8 cellular contexts compared by ENCODE assay signal in genomic region chr20:62952373-62953166, GRCh38. TPM values are rescaled to one million over a fixed set of nuclear protein-coding genes. Genes with fewer than 3 reads are reported as not detected.
DNase-seq lines count a peak whose midpoint lies in the region; ATAC-seq and TF ChIP-seq lines count a peak whose summit lies in the region.

A gene with protein sequence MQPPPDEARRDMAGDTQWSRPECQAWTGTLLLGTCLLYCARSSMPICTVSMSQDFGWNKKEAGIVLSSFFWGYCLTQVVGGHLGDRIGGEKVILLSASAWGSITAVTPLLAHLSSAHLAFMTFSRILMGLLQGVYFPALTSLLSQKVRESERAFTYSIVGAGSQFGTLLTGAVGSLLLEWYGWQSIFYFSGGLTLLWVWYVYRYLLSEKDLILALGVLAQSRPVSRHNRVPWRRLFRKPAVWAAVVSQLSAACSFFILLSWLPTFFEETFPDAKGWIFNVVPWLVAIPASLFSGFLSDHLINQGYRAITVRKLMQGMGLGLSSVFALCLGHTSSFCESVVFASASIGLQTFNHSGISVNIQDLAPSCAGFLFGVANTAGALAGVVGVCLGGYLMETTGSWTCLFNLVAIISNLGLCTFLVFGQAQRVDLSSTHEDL (plus strand): TSS chr20:62952709. CDS start chr20:62952831, 122 bp downstream.

- H3K4me3 Mint-ChIP-seq in activated CD8-positive, alpha-beta memory T cell treated with anti-CD3 and anti-CD28 coated beads, Interleukin-2, amount 10 ng/mL, durations not matched to agents 7 days and 5 days: peak within 1 kb of the TSS; percentile 75

- H3K27me3 ChIP-seq in BJ (ENCODE audit: control insufficient read depth, insufficient read depth, low read length) (no peaks in the 10 kb centered on the region), HUES6 (ENCODE audit: control insufficient read depth, insufficient read depth, low read length) (no peaks in the 10 kb centered on the region)

- H3K36me3 Mint-ChIP-seq in activated CD8-positive, alpha-beta memory T cell treated with anti-CD3 and anti-CD28 coated beads, Interleukin-2, amount 10 ng/mL, durations not matched to agents 7 days and 5 days: peaks cover 28% of the 10 kb centered on the region

- peaks cover 29% of the 10 kb centered on the region for H3K4me1 ChIP-seq in HUES6 (ENCODE audit: control insufficient read depth, insufficient read depth, low read length)

- DNase-seq in BJ (ENCODE audit: low read depth): no peak
- DNase-seq in activated CD8-positive, alpha-beta memory T cell treated with anti-CD3 and anti-CD28 coated beads, Interleukin-2, amount 10 ng/mL, durations not matched to agents 7 days and 5 days: peak; percentile 85
- DNase-seq in foreskin fibroblast: peak; percentile 78 to 83
- DNase-seq in omental fat pad (ENCODE audit: low spot score): no peak

- no peaks in the 10 kb centered on the region for H3K27me3 Mint-ChIP-seq in activated CD8-positive, alpha-beta memory T cell treated with anti-CD3 and anti-CD28 coated beads, Interleukin-2, amount 10 ng/mL, durations not matched to agents 7 days and 5 days

- ATAC-seq in GM19351 (IDR thresholded peaks at IDR 0.05; ENCODE audit: unreplicated experiment) (peak; percentile 49), omental fat pad (ENCODE audit: low FRiP score) (peak; percentile 35), HG03457 (IDR thresholded peaks at IDR 0.05; ENCODE audit: unreplicated experiment) (no peak), GM19395 (IDR thresholded peaks at IDR 0.05; ENCODE audit: unreplicated experiment) (no peak)
- ATAC-seq in activated CD8-positive, alpha-beta memory T cell treated with anti-CD3 and anti-CD28 coated beads, Interleukin-2, amount 10 ng/mL, durations not matched to agents 7 days and 5 days: peak; percentile 81

- H3K9me3 Mint-ChIP-seq in activated CD8-positive, alpha-beta memory T cell treated with anti-CD3 and anti-CD28 coated beads, Interleukin-2, amount 10 ng/mL, durations not matched to agents 7 days and 5 days (ENCODE audit: low read depth): no peaks in the 10 kb centered on the region

- peaks cover 18% of the 10 kb centered on the region for H3K36me3 ChIP-seq in BJ (ENCODE audit: control insufficient read depth, insufficient read depth, low read length)
- H3K36me3 ChIP-seq in HUES6 (ENCODE audit: control insufficient read depth, insufficient read depth, low read length): peaks cover 43% of the 10 kb centered on the region

- no peaks in the 10 kb centered on the region for H3K9me3 ChIP-seq in HUES6 (ENCODE audit: control insufficient read depth, insufficient read depth, low read depth, low read length)

- peaks cover 22% of the 10 kb centered on the region for H3K4me1 Mint-ChIP-seq in activated CD8-positive, alpha-beta memory T cell treated with anti-CD3 and anti-CD28 coated beads, Interleukin-2, amount 10 ng/mL, durations not matched to agents 7 days and 5 days

- H3K27ac ChIP-seq in HUES6 (ENCODE audit: low read depth, low read length): no peak within 1 kb of the TSS; the same call in 1 of the 2 replicates

- POLR2A ChIA-PET in BJ (lab: Charles Lee): interaction anchor here (0.6 to 1.9 kb wide), 2 partner anchors 15 to 40 kb away, joined by 3 to 10 read pairs; partner anchors contain the start of gene GID8

- H3K27ac Mint-ChIP-seq in activated CD8-positive, alpha-beta memory T cell treated with anti-CD3 and anti-CD28 coated beads, Interleukin-2, amount 10 ng/mL, durations not matched to agents 7 days and 5 days: peak within 1 kb of the TSS; percentile 89

- peak within 1 kb of the TSS; percentile 55 for H3K4me3 ChIP-seq in BJ (ENCODE audit: low read depth, low read length)
- H3K4me3 ChIP-seq in HUES6 (ENCODE audit: low read depth, low read length): peak within 1 kb of the TSS; percentile 57
- H3K4me3 ChIP-seq in foreskin fibroblast (ENCODE audit: low read depth in 1 of 2, low read length in 2 of 2): peak within 1 kb of the TSS; percentile 33 to 56

- CTCF ChIA-PET in BJ (lab: Yijun Ruan, JAX): interaction anchor here (1.2 to 3.3 kb wide), 7 partner anchors 12 to 77 kb away, joined by 3 to 13 read pairs (median 6); no protein-coding TSS in a partner anchor
- CTCF ChIA-PET in activated CD8-positive, alpha-beta memory T cell treated with anti-CD3 and anti-CD28 coated beads, Interleukin-2, amount 10 ng/mL, durations not matched to agents 7 days and 5 days (lab: Charles Lee): interaction anchor here (1.2 to 3.1 kb wide), 7 partner anchors 15 to 56 kb away, joined by 3 to 30 read pairs (median 8); partner anchors contain the start of gene GID8

- peak within 1 kb of the TSS; percentile 39 for H3K9ac ChIP-seq in HUES6 (ENCODE audit: low read length)

- TF ChIP-seq CTCF in BJ (IDR thresholded peaks at IDR 0.05; ENCODE audit: insufficient read depth, low read depth, low read length): peak; percentile 33; the same call in 1 of the 2 replicates
- TF ChIP-seq CTCF in foreskin fibroblast (IDR thresholded peaks at IDR 0.05; ENCODE audit: low read depth, low read length): no peak
- TF ChIP-seq CTCF in omental fat pad (IDR thresholded peaks at IDR 0.05): no peak

RNA-seq across cellular contexts. Expression of the gene that starts here (rescaled TPM):
- 14.4 and 30.8 TPM in 2 replicates for polyA plus RNA-seq in BJ (2011; rRNA removed)
- 8.0 and 13.9 TPM in 2 replicates for polyA minus RNA-seq in BJ (2011; rRNA and poly(A)+ RNA removed)
- 10 to 100 TPM; 26.1 to 34.1 TPM for total RNA-seq in activated CD8-positive, alpha-beta memory T cell treated with anti-CD3 and anti-CD28 coated beads, Interleukin-2, amount 10 ng/mL, durations not matched to agents 7 days and 5 days
- total RNA-seq in omental fat pad: 10 to 100 TPM in 1 of 4 donors, 1 to 10 TPM in 3; 1.6 to 10.7 (median 2.5) TPM

Comparison
In these comparisons a context has a peak if more than half of its experiments do, and no peak if none do; other contexts are left out.
1. DNase-seq: peak in activated CD8-positive, alpha-beta memory T cell treated with anti-CD3 and anti-CD28 coated beads, Interleukin-2, amount 10 ng/mL, durations not matched to agents 7 days and 5 days (single experiment) and foreskin fibroblast (2 of 2); none in BJ (single experiment) and omental fat pad (single experiment).
2. ATAC-seq: peak in GM19351 (single experiment), activated CD8-positive, alpha-beta memory T cell treated with anti-CD3 and anti-CD28 coated beads, Interleukin-2, amount 10 ng/mL, durations not matched to agents 7 days and 5 days (single experiment) and omental fat pad (single experiment); none in HG03457 (single experiment) and GM19395 (single experiment).
3. Peak in every context shown above with its lines, with median percentiles within 50 percentile points of each other: H3K4me3 ChIP-seq.